In the genomic region with DNA sequence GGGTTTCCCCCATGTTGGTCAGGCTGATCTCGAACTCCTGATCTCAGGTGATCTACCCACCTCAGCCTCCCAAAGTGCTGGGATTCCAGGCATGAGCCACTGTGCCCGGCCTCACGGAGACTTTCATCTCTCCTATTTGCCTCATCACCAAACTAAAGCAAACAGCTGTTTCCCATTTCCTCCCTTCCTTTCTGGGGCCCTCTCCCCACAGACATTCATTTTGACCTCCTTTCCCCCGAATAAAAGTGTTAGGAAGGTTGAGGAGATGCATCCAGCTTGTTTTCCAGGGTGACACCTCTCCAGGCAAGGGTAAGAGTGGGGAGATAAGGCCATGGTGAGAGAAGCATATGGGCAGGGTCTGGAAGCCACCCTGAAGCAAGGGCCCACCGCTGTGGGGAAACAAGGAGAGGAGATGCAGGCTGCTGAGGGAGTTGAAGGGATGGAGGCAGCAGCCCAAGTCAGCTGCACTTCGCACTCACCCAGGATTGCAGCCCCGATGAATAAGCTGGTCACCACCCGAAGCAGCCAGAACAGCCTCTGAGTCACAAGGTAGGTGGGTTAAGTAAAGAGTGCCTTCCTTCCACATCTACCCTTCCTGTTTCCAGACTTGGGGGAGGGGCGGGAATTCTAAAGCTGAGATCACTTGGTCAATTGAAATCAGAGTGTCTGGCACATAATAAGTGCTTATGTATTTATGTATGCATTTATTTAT, we compare ENCODE assay signal across 1 cellular context.
TF ChIP-seq lines count a peak whose summit lies in the region.

No MANE protein-coding gene starts in this region.

TF ChIP-seq in endothelial cell of umbilical vein, 7 proteins besides CTCF, POLR2A, EP300 and RAD21:
- peak; percentile 26 for TF ChIP-seq POLR2AphosphoS5 (IDR thresholded peaks at IDR 0.05; ENCODE audit: insufficient read depth, low read depth, low read length)
- TF ChIP-seq EZH2 (IDR thresholded peaks at IDR 0.05; ENCODE audit: borderline replicate concordance, low read depth, low read length, severe bottlenecking) = no peak
- peak; percentile 73 for TF ChIP-seq FOS (IDR thresholded peaks at IDR 0.05; ENCODE audit: borderline replicate concordance, insufficient read depth, low read length)
